Comparison of ENCODE assay signal across 1 cellular context in genomic region chr3:33058780-33059179, GRCh38.
TF ChIP-seq lines count a peak whose summit lies in the region.

No MANE protein-coding gene starts in this region.

TF ChIP-seq in HepG2, 621 proteins besides CTCF, POLR2A, EP300 and RAD21:
- TF ChIP-seq ARID3A (IDR thresholded peaks at IDR 0.05; ENCODE audit: low read depth, low read length) (no peak), ZGPAT (CRISPR knock-in tag; IDR thresholded peaks at IDR 0.05) (no peak), TGIF2 (CRISPR knock-in tag; IDR thresholded peaks at IDR 0.05) (no peak), DDIT3 (CRISPR knock-in tag; IDR thresholded peaks at IDR 0.05) (no peak), ZNF747 (CRISPR knock-in tag; IDR thresholded peaks at IDR 0.05; ENCODE audit: borderline replicate concordance) (no peak), THAP11 (CRISPR knock-in tag; IDR thresholded peaks at IDR 0.05) (no peak), ZNF816 (CRISPR knock-in tag; IDR thresholded peaks at IDR 0.05; ENCODE audit: borderline replicate concordance) (no peak), MED1 (CRISPR knock-in tag; IDR thresholded peaks at IDR 0.05) (no peak), ZNF3 (CRISPR knock-in tag; IDR thresholded peaks at IDR 0.05) (no peak), ZFP82 (CRISPR knock-in tag; IDR thresholded peaks at IDR 0.05; ENCODE audit: borderline replicate concordance) (no peak), ZNF263 (CRISPR knock-in tag; IDR thresholded peaks at IDR 0.05) (no peak), HNRNPUL1 (IDR thresholded peaks at IDR 0.05; ENCODE audit: low read depth, low read length) (no peak), ATF2 (CRISPR knock-in tag; IDR thresholded peaks at IDR 0.05) (no peak), PHF5A (CRISPR knock-in tag; IDR thresholded peaks at IDR 0.05; ENCODE audit: low read depth, unreplicated experiment) (no peak), ZNF572 (CRISPR knock-in tag; IDR thresholded peaks at IDR 0.05) (no peak), PHF20 (CRISPR knock-in tag; IDR thresholded peaks at IDR 0.05) (no peak), ZNF609 (CRISPR knock-in tag; IDR thresholded peaks at IDR 0.05; ENCODE audit: borderline replicate concordance) (no peak)
